ENCODE assay signal across 24 cellular contexts in genomic region chr17:75565618-75566017, GRCh38. TPM values are rescaled to one million over a fixed set of nuclear protein-coding genes. Genes with fewer than 3 reads are reported as not detected.
"Had no signal": no experiment of that assay in that cellular context is flagged by ENCODE, and none has a peak within 500 bp of the region (broad histone marks: within the 10 kb centered on the region; RNA-seq: fewer than 3 reads in every experiment).

No MANE protein-coding gene starts in this region.

- H3K36me3 ChIP-seq: sigmoid colon had no signal

- H3K27me3 ChIP-seq: body of pancreas, foreskin keratinocyte, left lung, sigmoid colon, upper lobe of right lung had no signal

- H3K4me2 ChIP-seq: smooth muscle cell had no signal

- H3K27me3 Mint-ChIP-seq: activated CD4-positive, alpha-beta memory T cell treated with anti-CD3 and anti-CD28 coated beads for 36 hours; activated naive CD4-positive, alpha-beta T cell treated with anti-CD3 and anti-CD28 coated beads, Interleukin-2, amount 50 U/mL, for 24 hours; dendritic cell treated with granulocyte-macrophage colony-stimulating factor and Interleukin-4, amounts not matched to agents 40 ng/mL and 50 ng/mL, for 4 days; naive thymus-derived CD8-positive, alpha-beta T cell; stimulated activated naive B cell treated with anti-CD40 and anti-IgM and Interleukin-4, amounts not matched to agents 10 μg/mL and 1 μg/mL and 100 μg/mL, for 72 hours had no signal

- H3K27ac ChIP-seq: body of pancreas, foreskin keratinocyte, left lung, sigmoid colon, upper lobe of right lung had no signal

- ATAC-seq: body of pancreas; naive thymus-derived CD8-positive, alpha-beta T cell; stimulated activated naive B cell treated with anti-CD40 and anti-IgM and Interleukin-4, amounts not matched to agents 10 μg/mL and 1 μg/mL and 100 μg/mL, for 72 hours; upper lobe of right lung had no signal

- H3K27ac Mint-ChIP-seq: activated CD4-positive, alpha-beta memory T cell treated with anti-CD3 and anti-CD28 coated beads for 36 hours; activated naive CD4-positive, alpha-beta T cell treated with anti-CD3 and anti-CD28 coated beads, Interleukin-2, amount 50 U/mL, for 24 hours; activated T-helper 1 cell treated with anti-CD3 and anti-CD28 coated beads, Interleukin-12 subunit alpha, Interleukin-12 subunit beta, Interleukin-2, Interleukin-4 antibody, amounts not matched to agents 30 ng/mL and 10 ng/mL and 1 ng/mL, durations not matched to agents 14 hours and 24 hours and 36 hours; dendritic cell treated with granulocyte-macrophage colony-stimulating factor and Interleukin-4, amounts not matched to agents 40 ng/mL and 50 ng/mL, for 4 days; mesothelial cell of epicardium; stimulated activated naive B cell treated with anti-CD40 and anti-IgM and Interleukin-4, amounts not matched to agents 10 μg/mL and 1 μg/mL and 100 μg/mL, for 72 hours had no signal

- H3K9me3 Mint-ChIP-seq: activated CD4-positive, alpha-beta memory T cell treated with anti-CD3 and anti-CD28 coated beads for 36 hours; activated naive CD4-positive, alpha-beta T cell treated with anti-CD3 and anti-CD28 coated beads, Interleukin-2, amount 50 U/mL, for 24 hours; activated T-helper 1 cell treated with anti-CD3 and anti-CD28 coated beads, Interleukin-12 subunit alpha, Interleukin-12 subunit beta, Interleukin-2, Interleukin-4 antibody, amounts not matched to agents 30 ng/mL and 10 ng/mL and 1 ng/mL, durations not matched to agents 14 hours and 24 hours and 36 hours; dendritic cell treated with granulocyte-macrophage colony-stimulating factor and Interleukin-4, amounts not matched to agents 40 ng/mL and 50 ng/mL, for 4 days; immature natural killer cell; mesothelial cell of epicardium; naive thymus-derived CD8-positive, alpha-beta T cell; stimulated activated naive B cell treated with anti-CD40 and anti-IgM and Interleukin-4, amounts not matched to agents 10 μg/mL and 1 μg/mL and 100 μg/mL, for 72 hours had no signal

- H3K4me3 ChIP-seq: body of pancreas, left lung, lung, sigmoid colon, smooth muscle cell, upper lobe of right lung had no signal

- FAIRE-seq: endometrium had no signal

- DNase-seq: activated CD4-positive, alpha-beta memory T cell treated with anti-CD3 and anti-CD28 coated beads for 36 hours; activated CD4-positive, alpha-beta T cell treated with anti-CD3 and anti-CD28 coated beads for 48 hours; activated gamma-delta T cell treated with Interleukin-2 at 50 U/mL for 16 hours; activated T-cell treated with anti-CD3 and anti-CD28 coated beads for 4 hours; anterior cingulate cortex; body of pancreas; effector CD4-positive, alpha-beta T cell; immature natural killer cell; kidney glomerular epithelial cell; left lung; naive thymus-derived CD8-positive, alpha-beta T cell; occipital lobe; sigmoid colon; stimulated activated CD4-positive, alpha-beta T cell treated with anti-CD3 and anti-CD28 coated beads, Interleukin-15, amount 100 ng/mL, for 24 hours; stimulated activated naive B cell treated with anti-CD40 and anti-IgM and Interleukin-4, amounts not matched to agents 10 μg/mL and 1 μg/mL and 100 μg/mL, for 72 hours; upper lobe of right lung had no signal

- H3K9me3 ChIP-seq: body of pancreas, left lung, sigmoid colon, upper lobe of right lung had no signal

- H3K36me3 Mint-ChIP-seq: activated CD4-positive, alpha-beta memory T cell treated with anti-CD3 and anti-CD28 coated beads for 36 hours; mesothelial cell of epicardium had no signal

- H3K4me3 Mint-ChIP-seq: activated CD4-positive, alpha-beta memory T cell treated with anti-CD3 and anti-CD28 coated beads for 36 hours; activated naive CD4-positive, alpha-beta T cell treated with anti-CD3 and anti-CD28 coated beads, Interleukin-2, amount 50 U/mL, for 24 hours; activated T-helper 1 cell treated with anti-CD3 and anti-CD28 coated beads, Interleukin-12 subunit alpha, Interleukin-12 subunit beta, Interleukin-2, Interleukin-4 antibody, amounts not matched to agents 30 ng/mL and 10 ng/mL and 1 ng/mL, durations not matched to agents 14 hours and 24 hours and 36 hours; dendritic cell treated with granulocyte-macrophage colony-stimulating factor and Interleukin-4, amounts not matched to agents 40 ng/mL and 50 ng/mL, for 4 days; immature natural killer cell; mesothelial cell of epicardium; naive thymus-derived CD8-positive, alpha-beta T cell; stimulated activated naive B cell treated with anti-CD40 and anti-IgM and Interleukin-4, amounts not matched to agents 10 μg/mL and 1 μg/mL and 100 μg/mL, for 72 hours had no signal

- H3K4me1 ChIP-seq: body of pancreas, foreskin keratinocyte, sigmoid colon, upper lobe of right lung had no signal

- H3K4me1 Mint-ChIP-seq: activated naive CD4-positive, alpha-beta T cell treated with anti-CD3 and anti-CD28 coated beads, Interleukin-2, amount 50 U/mL, for 24 hours; mesothelial cell of epicardium had no signal

RNA-seq across cellular contexts. Expression of gene CASKIN2, which starts 50.3 kb away (rescaled TPM):
- polyA plus RNA-seq: immature natural killer cell had no signal
